In the genomic region with DNA sequence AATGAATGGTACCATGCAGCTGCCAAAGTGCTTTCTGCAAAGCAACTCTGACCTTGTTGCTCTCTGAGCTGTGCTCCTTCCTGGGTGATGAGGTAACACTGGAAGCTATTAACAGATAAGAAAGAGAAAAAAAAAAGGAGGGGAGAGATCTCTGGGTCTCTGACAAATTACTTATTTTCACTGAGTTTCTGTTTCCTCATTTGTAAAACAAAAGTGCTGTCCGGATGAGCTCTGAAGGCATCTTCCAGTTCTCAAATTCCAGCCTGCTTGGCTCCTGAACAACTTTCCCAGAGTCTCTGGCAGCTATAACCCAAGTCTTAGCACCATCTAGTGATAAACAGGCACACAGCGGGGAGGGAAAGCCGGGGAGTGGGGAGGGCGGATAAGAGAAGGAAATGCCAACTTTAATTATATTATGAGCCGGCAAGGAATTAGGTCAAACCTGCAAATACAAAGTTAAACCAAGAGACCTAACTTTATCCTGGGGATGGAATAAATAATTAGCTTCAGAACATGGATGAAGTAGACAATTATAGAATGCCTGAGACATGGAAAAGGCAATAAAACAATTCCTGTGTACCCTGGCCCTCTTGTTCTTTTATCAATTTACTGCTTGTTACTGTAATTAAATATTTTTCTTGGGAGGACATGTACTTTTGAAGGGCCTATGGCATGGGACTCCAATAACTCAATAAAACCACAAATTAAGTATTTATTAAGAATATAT, we compare ENCODE assay signal across 8 cellular contexts.
DNase-seq lines count a peak whose midpoint lies in the region; ATAC-seq and TF ChIP-seq lines count a peak whose summit lies in the region.

No MANE protein-coding gene starts in this region.

- H3F3A ChIP-seq in neural progenitor cell (ENCODE audit: low read depth) = peaks cover 22% of the 10 kb centered on the region

- peaks cover 11% of the 10 kb centered on the region for H3K27me3 Mint-ChIP-seq in neural progenitor cell (ENCODE audit: insufficient read depth, low read depth)
- peaks cover 33% of the 10 kb centered on the region for H3K27me3 Mint-ChIP-seq in activated CD8-positive, alpha-beta memory T cell treated with anti-CD3 and anti-CD28 coated beads, Interleukin-2, amount 10 ng/mL, durations not matched to agents 7 days and 5 days

- H3K4me3 ChIP-seq in neural progenitor cell = no peak overlapping the region

- H3K4me3 Mint-ChIP-seq in neural progenitor cell = peak overlapping the region; percentile 16
- no peak overlapping the region for H3K4me3 Mint-ChIP-seq in activated CD8-positive, alpha-beta memory T cell treated with anti-CD3 and anti-CD28 coated beads, Interleukin-2, amount 10 ng/mL, durations not matched to agents 7 days and 5 days

- peak; percentile 81 for TF ChIP-seq CTCF in C4-2B (conservative IDR thresholded peaks at IDR 0.05)
- peak; percentile 48 for TF ChIP-seq CTCF in neural progenitor cell (IDR thresholded peaks at IDR 0.05)

- ATAC-seq in activated CD8-positive, alpha-beta memory T cell treated with anti-CD3 and anti-CD28 coated beads, Interleukin-2, amount 10 ng/mL, durations not matched to agents 7 days and 5 days = no peak

- no peaks in the 10 kb centered on the region for H3K79me2 ChIP-seq in neural progenitor cell (ENCODE audit: low read depth)

- H2AFZ ChIP-seq in neural progenitor cell (replicated peaks) = no peak overlapping the region

- peak overlapping the region; percentile 29 for H3K4me2 ChIP-seq in neural progenitor cell

- no peaks in the 10 kb centered on the region for H3K27me3 ChIP-seq in neural progenitor cell

- H3K9me3 Mint-ChIP-seq in neural progenitor cell = no peaks in the 10 kb centered on the region
- no peaks in the 10 kb centered on the region for H3K9me3 Mint-ChIP-seq in activated CD8-positive, alpha-beta memory T cell treated with anti-CD3 and anti-CD28 coated beads, Interleukin-2, amount 10 ng/mL, durations not matched to agents 7 days and 5 days (ENCODE audit: low read depth)

- H3K27ac ChIP-seq in C4-2B (no peak overlapping the region), neural progenitor cell (no peak overlapping the region)

- peaks cover 28% of the 10 kb centered on the region for H3K4me1 ChIP-seq in neural progenitor cell

- DNase-seq in HPDE6-E6E7 (ENCODE audit: extremely low spot score) (peak; percentile 79), SKM-1 (lab: John Stamatoyannopoulos, UW; ENCODE audit: unreplicated experiment) (peak; percentile 30), fibroblast of peridontal ligament (ENCODE audit: extremely low read depth) (peak; percentile 88), neural progenitor cell (ENCODE audit: low spot score) (peak; percentile 70), NCI-H1930 (lab: John Stamatoyannopoulos, UW) (no peak)
- no peak for DNase-seq in activated effector memory CD4-positive, alpha-beta T cell treated with anti-CD3 and anti-CD28 coated beads, Interleukin-2, amount 50 U/mL, for 16 hours
- DNase-seq in activated CD8-positive, alpha-beta memory T cell treated with anti-CD3 and anti-CD28 coated beads, Interleukin-2, amount 10 ng/mL, durations not matched to agents 7 days and 5 days = no peak

- CTCF ChIA-PET in activated CD8-positive, alpha-beta memory T cell treated with anti-CD3 and anti-CD28 coated beads, Interleukin-2, amount 10 ng/mL, durations not matched to agents 7 days and 5 days (lab: Charles Lee) = interaction anchor here (0.5 to 2.7 kb wide), 7 partner anchors 52 to 473 kb away, joined by 3 to 12 read pairs (median 4); a partner anchor contains a TSS

- H3K36me3 Mint-ChIP-seq in neural progenitor cell = no peaks in the 10 kb centered on the region
- H3K36me3 Mint-ChIP-seq in activated CD8-positive, alpha-beta memory T cell treated with anti-CD3 and anti-CD28 coated beads, Interleukin-2, amount 10 ng/mL, durations not matched to agents 7 days and 5 days = no peaks in the 10 kb centered on the region

- H3K27ac Mint-ChIP-seq in neural progenitor cell = no peak overlapping the region
- no peak overlapping the region for H3K27ac Mint-ChIP-seq in activated CD8-positive, alpha-beta memory T cell treated with anti-CD3 and anti-CD28 coated beads, Interleukin-2, amount 10 ng/mL, durations not matched to agents 7 days and 5 days

- H3K36me3 ChIP-seq in neural progenitor cell = no peaks in the 10 kb centered on the region

- H4K20me1 ChIP-seq in neural progenitor cell (ENCODE audit: low read depth) = no peaks in the 10 kb centered on the region

- no peaks in the 10 kb centered on the region for H3K9me3 ChIP-seq in neural progenitor cell (ENCODE audit: low read depth)

- no peak overlapping the region for H3K9ac ChIP-seq in neural progenitor cell

- peaks cover 25% of the 10 kb centered on the region for H3K4me1 Mint-ChIP-seq in neural progenitor cell
- H3K4me1 Mint-ChIP-seq in activated CD8-positive, alpha-beta memory T cell treated with anti-CD3 and anti-CD28 coated beads, Interleukin-2, amount 10 ng/mL, durations not matched to agents 7 days and 5 days = no peaks in the 10 kb centered on the region

Comparison
In these comparisons a context has a peak if more than half of its experiments do, and no peak if none do; other contexts are left out.
1. DNase-seq: peak in HPDE6-E6E7 (single experiment), SKM-1 (single experiment), fibroblast of peridontal ligament (single experiment) and neural progenitor cell (single experiment); none in activated effector memory CD4-positive, alpha-beta T cell treated with anti-CD3 and anti-CD28 coated beads, Interleukin-2, amount 50 U/mL, for 16 hours (single experiment), activated CD8-positive, alpha-beta memory T cell treated with anti-CD3 and anti-CD28 coated beads, Interleukin-2, amount 10 ng/mL, durations not matched to agents 7 days and 5 days (single experiment) and NCI-H1930 (0 of 2).